Comparison of ENCODE assay signal across 25 cellular contexts in genomic region chr17:55219484-55219883, GRCh38.
"Had no signal": no experiment of that assay in that cellular context is flagged by ENCODE, and none has a peak within 500 bp of the region (broad histone marks: within the 10 kb centered on the region; RNA-seq: fewer than 3 reads in every experiment).

No MANE protein-coding gene starts in this region.

- DNase-seq: natural killer cell; occipital lobe; ovary; posterior cingulate gyrus; psoas muscle; right cardiac atrium; right lobe of liver; sigmoid colon; small intestine; spleen; stimulated activated CD4-positive, alpha-beta T cell treated with anti-CD3 and anti-CD28 coated beads, Interleukin-12 subunit alpha, Interleukin-12 subunit beta, amount 100 ng/mL, for 4 hours; stimulated activated CD4-positive, alpha-beta T cell treated with anti-CD3 and anti-CD28 coated beads, Interleukin-1b, Interleukin-23, amount 100 ng/mL, for 48 hours; stimulated activated CD4-positive, alpha-beta T cell treated with anti-CD3 and anti-CD28 coated beads, Interleukin-4, amount 100 ng/mL, for 1 hour; stimulated activated CD4-positive, alpha-beta T cell treated with anti-CD3 and anti-CD28 coated beads, Interleukin-4, amount 100 ng/mL, for 4 hours; stimulated activated CD8-positive, alpha-beta memory T cell treated with anti-CD3 and anti-CD28 coated beads, Interleukin-4, amount 100 ng/mL, for 48 hours; stimulated activated naive CD4-positive, alpha-beta T cell; stimulated activated naive CD8-positive, alpha-beta T cell treated with anti-CD3 and anti-CD28 coated beads, Interleukin-15, amount 100 ng/mL, for 72 hours; stimulated activated naive CD8-positive, alpha-beta T cell treated with anti-CD3 and anti-CD28 coated beads, Interleukin-15, Interleukin-2, amounts not matched to agents 100 U/mL and 50 U/mL, for 24 hours; substantia nigra; testis; tibial artery; transverse colon; upper lobe of right lung; uterus had no signal

- ATAC-seq: natural killer cell; psoas muscle; right cardiac atrium; stimulated activated memory B cell treated with anti-CD40 and anti-IgM and Interleukin-4, amounts not matched to agents 10 μg/mL and 1 μg/mL and 100 μg/mL, for 72 hours; stimulated activated naive CD8-positive, alpha-beta T cell treated with anti-CD3 and anti-CD28 coated beads, Interleukin-15, amount 100 ng/mL, for 72 hours; stimulated activated naive CD8-positive, alpha-beta T cell treated with anti-CD3 and anti-CD28 coated beads, Interleukin-15, Interleukin-2, amounts not matched to agents 100 U/mL and 50 U/mL, for 24 hours; upper lobe of right lung had no signal
